Comparison of ENCODE assay signal across 14 cellular contexts in the genomic region with DNA sequence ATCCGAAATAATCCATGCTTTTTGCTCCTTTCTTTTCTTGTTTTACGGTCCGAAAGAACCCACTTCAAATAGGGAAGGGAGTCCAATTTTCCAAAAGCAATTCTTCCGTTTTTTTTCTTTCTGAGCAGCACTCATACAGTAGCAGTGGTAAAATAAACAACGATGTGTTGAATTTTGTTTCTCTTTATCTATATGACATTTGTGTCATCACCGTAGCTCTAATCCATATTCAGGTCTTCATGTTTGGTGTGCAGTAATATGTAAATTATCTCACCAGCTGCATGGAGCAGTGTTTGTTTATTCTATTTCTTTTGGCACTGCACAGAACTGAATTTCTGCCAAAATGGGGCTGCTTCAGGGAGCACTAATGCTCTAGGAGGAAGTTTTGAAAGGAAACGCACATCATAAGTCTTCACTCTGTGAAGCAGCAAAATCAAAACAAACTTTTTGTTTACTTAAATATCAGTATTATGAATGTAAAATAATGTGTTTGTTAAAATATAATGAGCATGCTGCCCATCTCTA.
A peak's percentile ranks its signal among the peaks of the same experiment; 100 is the strongest.
DNase-seq lines count a peak whose midpoint lies in the region; ATAC-seq and TF ChIP-seq lines count a peak whose summit lies in the region.
"Had no signal": no experiment of that assay in that cellular context is flagged by ENCODE, and none has a peak within 500 bp of the region (broad histone marks: within the 10 kb centered on the region; RNA-seq: fewer than 3 reads in every experiment).

No MANE protein-coding gene starts in this region.

- peaks cover 3% of the 10 kb centered on the region for H3K27me3 ChIP-seq in foreskin keratinocyte

- H3K27ac ChIP-seq in foreskin keratinocyte, result no peak overlapping the region
- H3K27ac ChIP-seq: KMS-11 had no signal

- no peak for TF ChIP-seq CTCF in fibroblast of pulmonary artery (IDR thresholded peaks at IDR 0.05; ENCODE audit: low read length, missing control alignments)
- no peak for TF ChIP-seq CTCF in GM10266 (IDR thresholded peaks at IDR 0.05; ENCODE audit: control insufficient read depth, insufficient read depth, low read depth, missing control alignments)
- TF ChIP-seq CTCF in foreskin keratinocyte (conservative IDR thresholded peaks at IDR 0.05), result no peak

- DNase-seq in HCEC 1CT, result peak; percentile 23
- DNase-seq in NCI-H69 (lab: John Stamatoyannopoulos, UW), result peak; percentile 55
- DNase-seq in fibroblast of pulmonary artery (ENCODE audit: low read depth), result peak; percentile 59
- peak; percentile 86 for DNase-seq in putamen (ENCODE audit: low spot score)
- no peak for DNase-seq in Kasumi-1 (lab: John Stamatoyannopoulos, UW)
- no peak for DNase-seq in GM10266 (ENCODE audit: extremely low spot score)
- no peak for DNase-seq in foreskin keratinocyte
- no peak for DNase-seq in 8988T
- DNase-seq: activated CD4-positive, alpha-beta T cell treated with anti-CD3 and anti-CD28 coated beads for 36 hours; activated naive CD8-positive, alpha-beta T cell treated with anti-CD3 and anti-CD28 coated beads for 36 hours; glutamatergic neuron; naive thymus-derived CD8-positive, alpha-beta T cell had no signal

- no peak for ATAC-seq in foreskin keratinocyte
- ATAC-seq: activated CD4-positive, alpha-beta T cell treated with anti-CD3 and anti-CD28 coated beads for 36 hours; naive thymus-derived CD8-positive, alpha-beta T cell; Panc1 had no signal

- no peaks in the 10 kb centered on the region for H3K4me1 ChIP-seq in foreskin keratinocyte

- no peak overlapping the region for H3K4me3 ChIP-seq in fibroblast of pulmonary artery (replicated peaks; ENCODE audit: low read depth, low read length)

Comparison
In these comparisons a context has a peak if more than half of its experiments do, and no peak if none do; other contexts are left out.
1. DNase-seq: peak in HCEC 1CT (single experiment), NCI-H69 (single experiment), fibroblast of pulmonary artery (single experiment) and putamen (single experiment); none in Kasumi-1 (0 of 2), GM10266 (single experiment), foreskin keratinocyte (0 of 2) and 8988T (single experiment).